Comparison of ENCODE assay signal across 8 cellular contexts in the genomic region with DNA sequence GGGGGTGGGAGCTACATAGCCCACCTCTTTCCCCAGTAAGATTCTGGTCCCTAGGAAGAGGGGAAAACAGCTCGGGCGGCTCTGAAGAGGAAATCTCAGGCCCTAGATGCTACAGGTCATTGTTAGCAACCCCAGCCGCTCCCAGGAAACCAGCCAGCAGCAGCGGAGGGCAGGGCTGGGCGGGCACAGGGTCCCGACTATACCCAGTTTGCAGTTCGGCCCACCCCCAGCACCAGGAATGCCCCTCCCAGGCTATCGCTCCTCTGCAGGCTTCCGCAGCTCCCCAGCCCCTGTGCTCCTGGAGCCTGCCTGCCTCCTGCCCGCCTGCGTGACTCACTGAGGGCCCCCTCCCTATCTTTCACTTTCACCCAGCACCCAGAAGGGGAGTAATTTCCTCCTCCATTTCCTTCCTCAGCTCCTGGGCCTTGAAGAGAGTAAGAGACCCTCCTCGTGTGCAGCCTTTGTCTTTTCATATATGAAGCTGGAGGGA. TPM values are rescaled to one million over a fixed set of nuclear protein-coding genes. Genes with fewer than 3 reads are reported as not detected.
DNase-seq lines count a peak whose midpoint lies in the region; ATAC-seq and TF ChIP-seq lines count a peak whose summit lies in the region.

No MANE protein-coding gene starts in this region.

- peak overlapping the region; percentile 77 for H3K4me3 Mint-ChIP-seq in activated T-cell treated with anti-CD3 and anti-CD28 coated beads, Interleukin-2, amount 50 U/mL, for 24 hours
- peak overlapping the region; percentile 81 to 94 (median 89) for H3K4me3 Mint-ChIP-seq in naive thymus-derived CD8-positive, alpha-beta T cell

- H3K9me3 ChIP-seq in esophagus muscularis mucosa, result no peaks in the 10 kb centered on the region

- no peak for TF ChIP-seq EP300 in esophagus muscularis mucosa (IDR thresholded peaks at IDR 0.05)

- TF ChIP-seq CTCF in esophagus muscularis mucosa (IDR thresholded peaks at IDR 0.05), result no peak

- 9% methylated on average over 12 of the region's 12 CpGs for WGBS in esophagus muscularis mucosa

- H3K4me1 ChIP-seq in esophagus muscularis mucosa, result peaks cover 80 to 85% (median 81%) of the 10 kb centered on the region in 4 donors

- intact Hi-C loops in esophagus muscularis mucosa (cut with DNase I), result no loop called here

- peaks cover 72% of the 10 kb centered on the region for H3K4me1 Mint-ChIP-seq in activated T-cell treated with anti-CD3 and anti-CD28 coated beads, Interleukin-2, amount 50 U/mL, for 24 hours (ENCODE audit: low read depth)
- peaks cover 38 to 85% (median 72%) of the 10 kb centered on the region in 4 donors for H3K4me1 Mint-ChIP-seq in naive thymus-derived CD8-positive, alpha-beta T cell

- no peaks in the 10 kb centered on the region for H3K27me3 Mint-ChIP-seq in activated T-cell treated with anti-CD3 and anti-CD28 coated beads, Interleukin-2, amount 50 U/mL, for 24 hours
- no peaks in the 10 kb centered on the region for H3K27me3 Mint-ChIP-seq in naive thymus-derived CD8-positive, alpha-beta T cell

- peak overlapping the region; percentile 92 for H3K27ac Mint-ChIP-seq in activated T-cell treated with anti-CD3 and anti-CD28 coated beads, Interleukin-2, amount 50 U/mL, for 24 hours
- peak overlapping the region; percentile 92 to 98 (median 97) for H3K27ac Mint-ChIP-seq in naive thymus-derived CD8-positive, alpha-beta T cell

- TF ChIP-seq POLR2A in esophagus muscularis mucosa (IDR thresholded peaks at IDR 0.05; ENCODE audit: low read depth), result no peak

- DNase-seq in NCI-H510A (lab: John Stamatoyannopoulos, UW) (peak; percentile 51), esophagus muscularis mucosa (ENCODE audit: extremely low spot score) (no peak), COR-L47 (lab: John Stamatoyannopoulos, UW) (no peak)
- peak; percentile 79 for DNase-seq in activated T-cell treated with anti-CD3 and anti-CD28 coated beads, Interleukin-2, amount 50 U/mL, for 24 hours
- DNase-seq in naive thymus-derived CD8-positive, alpha-beta T cell, result peak; percentile 38 to 76 (median 59)

- peak overlapping the region; percentile 32 to 52 (median 42) for H3K4me3 ChIP-seq in esophagus muscularis mucosa

- no peaks in the 10 kb centered on the region for H3K27me3 ChIP-seq in esophagus muscularis mucosa

- POLR2A ChIA-PET in naive thymus-derived CD8-positive, alpha-beta T cell (lab: Charles Lee), result interaction anchor here (0.7 to 10.9 kb wide), 13 partner anchors 11 to 251 kb away, joined by 3 to 330 read pairs (median 4); partner anchors contain the start of genes PNMA1 and RIOX1

- H3K9me3 Mint-ChIP-seq in activated T-cell treated with anti-CD3 and anti-CD28 coated beads, Interleukin-2, amount 50 U/mL, for 24 hours, result no peaks in the 10 kb centered on the region
- peaks cover 0 to 1% (median 0%) of the 10 kb centered on the region in 9 donors for H3K9me3 Mint-ChIP-seq in naive thymus-derived CD8-positive, alpha-beta T cell

- H3K36me3 Mint-ChIP-seq in activated T-cell treated with anti-CD3 and anti-CD28 coated beads, Interleukin-2, amount 50 U/mL, for 24 hours (ENCODE audit: low read depth), result peaks cover 52% of the 10 kb centered on the region
- H3K36me3 Mint-ChIP-seq in naive thymus-derived CD8-positive, alpha-beta T cell, result peaks cover 0 to 29% (median 2%) of the 10 kb centered on the region in 3 donors

- H3K36me3 ChIP-seq in esophagus muscularis mucosa, result peaks cover 15 to 36% (median 33%) of the 10 kb centered on the region in 4 donors

- H3K27ac ChIP-seq in esophagus muscularis mucosa (replicated peaks in 1 of 4) (peak overlapping the region; percentile 84 to 98 (median 86)), temporal lobe (ENCODE audit: low read depth, low read length) (peak overlapping the region; percentile 90)

- peak; percentile 41 for ATAC-seq in GM18909 (IDR thresholded peaks at IDR 0.05; ENCODE audit: poor library complexity, unreplicated experiment)
- peak; percentile 71 to 72 for ATAC-seq in naive thymus-derived CD8-positive, alpha-beta T cell
- no peak for ATAC-seq in HG02973 (IDR thresholded peaks at IDR 0.05; ENCODE audit: unreplicated experiment)

RNA-seq across cellular contexts. Expression of gene PNMA1, which starts 27.2 kb away (rescaled TPM):
- total RNA-seq in esophagus muscularis mucosa (10 to 100 TPM; 34.8 to 74.2 (median 55.0) TPM), temporal lobe (113 TPM)
- 10 to 100 TPM; 40.0 to 43.4 TPM for total RNA-seq in naive thymus-derived CD8-positive, alpha-beta T cell
- 10 to 100 TPM; 31.6 to 37.2 (median 37.2) TPM for polyA plus RNA-seq in naive thymus-derived CD8-positive, alpha-beta T cell

Comparison
In these comparisons a context has a peak if more than half of its experiments do, and no peak if none do; other contexts are left out.
1. DNase-seq: peak in NCI-H510A (single experiment), activated T-cell treated with anti-CD3 and anti-CD28 coated beads, Interleukin-2, amount 50 U/mL, for 24 hours (single experiment) and naive thymus-derived CD8-positive, alpha-beta T cell (10 of 10); none in esophagus muscularis mucosa (single experiment) and COR-L47 (single experiment).